18 cellular contexts compared by ENCODE assay signal in genomic region chr3:100107227-100107626, GRCh38. TPM values are rescaled to one million over a fixed set of nuclear protein-coding genes. Genes with fewer than 3 reads are reported as not detected.
DNase-seq lines count a peak whose midpoint lies in the region; ATAC-seq, FAIRE-seq and TF ChIP-seq lines count a peak whose summit lies in the region.
"Had no signal": no experiment of that assay in that cellular context is flagged by ENCODE, and none has a peak within 500 bp of the region (broad histone marks: within the 10 kb centered on the region; RNA-seq: fewer than 3 reads in every experiment).

No MANE protein-coding gene starts in this region.

- intact Hi-C loops in activated CD4-positive, alpha-beta T cell treated with anti-CD3 and anti-CD28 coated beads, Interleukin-2, amount 10 ng/mL, durations not matched to agents 24 days and 14 days (cut with micrococcal nuclease), result no loop called here
- intact Hi-C loops in dorsolateral prefrontal cortex (cut with DNase I), result no loop called here

- ATAC-seq in GM18870 (IDR thresholded peaks at IDR 0.05; ENCODE audit: unreplicated experiment) (no peak), HG03175 (IDR thresholded peaks at IDR 0.05; ENCODE audit: unreplicated experiment) (no peak)

- no peaks in the 10 kb centered on the region for H3K79me2 ChIP-seq in keratinocyte (ENCODE audit: control insufficient read depth, insufficient read depth, low read length)

- no peaks in the 10 kb centered on the region for H4K20me1 ChIP-seq in keratinocyte (ENCODE audit: control insufficient read depth, extremely low read depth, insufficient read depth, low read length)

- H3K4me1 Mint-ChIP-seq in activated CD4-positive, alpha-beta T cell treated with anti-CD3 and anti-CD28 coated beads, Interleukin-2, amount 10 ng/mL, durations not matched to agents 24 days and 14 days, result peaks cover 46% of the 10 kb centered on the region
- H3K4me1 Mint-ChIP-seq in activated CD4-positive, alpha-beta T cell treated with anti-CD3 and anti-CD28 coated beads, Interleukin-2, amount 10 ng/mL, durations not matched to agents 7 days and 5 days, result peaks cover 37% of the 10 kb centered on the region
- H3K4me1 Mint-ChIP-seq in type B pancreatic cell (ENCODE audit: unreplicated experiment), result peaks cover 43% of the 10 kb centered on the region

- TF ChIP-seq CTCF in keratinocyte (optimal IDR thresholded peaks at IDR 0.05 in 1 of 3, IDR thresholded peaks at IDR 0.05 in 1 of 3, conservative IDR thresholded peaks at IDR 0.05 in 1 of 3; ENCODE audit: extremely low read depth in 1 of 3, insufficient read depth in 2 of 3, low read length in 3 of 3), result no peak
- no peak for TF ChIP-seq CTCF in type B pancreatic cell (conservative IDR thresholded peaks at IDR 0.05)
- no peak for TF ChIP-seq CTCF in dorsolateral prefrontal cortex (IDR thresholded peaks at IDR 0.05 in 54 of 56, conservative IDR thresholded peaks at IDR 0.05 in 2 of 56; ENCODE audit: low read depth in 1 of 56, partially characterized antibody in 56 of 56)

- H3K36me3 Mint-ChIP-seq in activated CD4-positive, alpha-beta T cell treated with anti-CD3 and anti-CD28 coated beads, Interleukin-2, amount 10 ng/mL, durations not matched to agents 24 days and 14 days (ENCODE audit: low read depth), result peaks cover 18% of the 10 kb centered on the region
- peaks cover 26% of the 10 kb centered on the region for H3K36me3 Mint-ChIP-seq in activated CD4-positive, alpha-beta T cell treated with anti-CD3 and anti-CD28 coated beads, Interleukin-2, amount 10 ng/mL, durations not matched to agents 7 days and 5 days (ENCODE audit: low read depth)
- no peaks in the 10 kb centered on the region for H3K36me3 Mint-ChIP-seq in type B pancreatic cell

- H3K4me3 Mint-ChIP-seq in activated CD4-positive, alpha-beta T cell treated with anti-CD3 and anti-CD28 coated beads, Interleukin-2, amount 10 ng/mL, durations not matched to agents 24 days and 14 days, result no peak overlapping the region
- H3K4me3 Mint-ChIP-seq in activated CD4-positive, alpha-beta T cell treated with anti-CD3 and anti-CD28 coated beads, Interleukin-2, amount 10 ng/mL, durations not matched to agents 7 days and 5 days, result no peak overlapping the region
- no peak overlapping the region for H3K4me3 Mint-ChIP-seq in type B pancreatic cell
- H3K4me3 Mint-ChIP-seq: memory B cell had no signal

- no peak for DNase-seq in activated CD4-positive, alpha-beta T cell treated with anti-CD3 and anti-CD28 coated beads, Interleukin-2, amount 10 ng/mL, durations not matched to agents 24 days and 14 days
- no peak for DNase-seq in activated CD4-positive, alpha-beta T cell treated with anti-CD3 and anti-CD28 coated beads, Interleukin-2, amount 10 ng/mL, durations not matched to agents 7 days and 5 days
- DNase-seq in astrocyte of the hippocampus (ENCODE audit: low read depth, low spot score) (peak; percentile 40), keratinocyte (ENCODE audit: low read depth, low spot score) (no peak), type B pancreatic cell (ENCODE audit: extremely low spot score, unreplicated experiment) (no peak), dorsolateral prefrontal cortex (no peak)
- DNase-seq: ACHN; activated CD4-positive, alpha-beta T cell treated with anti-CD3 and anti-CD28 coated beads, Interleukin-2, amount 50 U/mL, for 4 hours; activated gamma-delta T cell treated with Interleukin-2 at 50 U/mL for 16 hours; Calu3; NCI-H2227 treated with DMSO at 0.1 percent for 48 hours; occipital lobe; RPMI8226 had no signal

- no peaks in the 10 kb centered on the region for H3K9me3 ChIP-seq in keratinocyte (ENCODE audit: control insufficient read depth, low read depth, low read length)
- H3K9me3 ChIP-seq: suprapubic skin had no signal

- peak overlapping the region; percentile 11 for H3K27ac Mint-ChIP-seq in activated CD4-positive, alpha-beta T cell treated with anti-CD3 and anti-CD28 coated beads, Interleukin-2, amount 10 ng/mL, durations not matched to agents 24 days and 14 days
- no peak overlapping the region for H3K27ac Mint-ChIP-seq in activated CD4-positive, alpha-beta T cell treated with anti-CD3 and anti-CD28 coated beads, Interleukin-2, amount 10 ng/mL, durations not matched to agents 7 days and 5 days
- H3K27ac Mint-ChIP-seq in type B pancreatic cell, result peak overlapping the region; percentile 19

- H3K4me3 ChIP-seq in keratinocyte (ENCODE audit: control insufficient read depth in 2 of 3, extremely low read depth in 1 of 3, insufficient read depth in 2 of 3, low read depth in 1 of 3, low read length in 3 of 3), result no peak overlapping the region
- no peak overlapping the region for H3K4me3 ChIP-seq in dorsolateral prefrontal cortex
- H3K4me3 ChIP-seq: suprapubic skin had no signal

- H3K36me3 ChIP-seq in keratinocyte (ENCODE audit: control insufficient read depth in 2 of 2, extremely low read depth in 1 of 2, insufficient read depth in 2 of 2, low read length in 2 of 2), result no peaks in the 10 kb centered on the region
- H3K36me3 ChIP-seq: suprapubic skin had no signal

- POLR2A ChIA-PET in activated CD4-positive, alpha-beta T cell treated with anti-CD3 and anti-CD28 coated beads, Interleukin-2, amount 10 ng/mL, durations not matched to agents 7 days and 5 days (lab: Charles Lee), result no interaction called here

- H3K9ac ChIP-seq in keratinocyte (ENCODE audit: control insufficient read depth, extremely low read depth, insufficient read depth, low read length), result no peak overlapping the region

- no peak overlapping the region for H2AFZ ChIP-seq in keratinocyte (ENCODE audit: control insufficient read depth, low read length)

- H3K9me3 Mint-ChIP-seq in activated CD4-positive, alpha-beta T cell treated with anti-CD3 and anti-CD28 coated beads, Interleukin-2, amount 10 ng/mL, durations not matched to agents 24 days and 14 days, result peaks cover 7% of the 10 kb centered on the region
- H3K9me3 Mint-ChIP-seq in activated CD4-positive, alpha-beta T cell treated with anti-CD3 and anti-CD28 coated beads, Interleukin-2, amount 10 ng/mL, durations not matched to agents 7 days and 5 days, result peaks cover 6% of the 10 kb centered on the region
- no peaks in the 10 kb centered on the region for H3K9me3 Mint-ChIP-seq in type B pancreatic cell
- H3K9me3 Mint-ChIP-seq: memory B cell had no signal

- FAIRE-seq in keratinocyte (lab: Jason Lieb, UNC), result peak; percentile 65
- FAIRE-seq: endometrium had no signal

- H3K27me3 Mint-ChIP-seq in activated CD4-positive, alpha-beta T cell treated with anti-CD3 and anti-CD28 coated beads, Interleukin-2, amount 10 ng/mL, durations not matched to agents 24 days and 14 days, result no peaks in the 10 kb centered on the region
- no peaks in the 10 kb centered on the region for H3K27me3 Mint-ChIP-seq in activated CD4-positive, alpha-beta T cell treated with anti-CD3 and anti-CD28 coated beads, Interleukin-2, amount 10 ng/mL, durations not matched to agents 7 days and 5 days
- H3K27me3 Mint-ChIP-seq in type B pancreatic cell, result no peaks in the 10 kb centered on the region
- H3K27me3 Mint-ChIP-seq: memory B cell had no signal

- dilution Hi-C loops in keratinocyte (cut with MboI; ENCODE audit: extremely low pct_ligation_motif_present, low sequenced_read_pairs), result no loop called here

- H3K27me3 ChIP-seq in keratinocyte (ENCODE audit: control insufficient read depth, extremely low read depth, insufficient read depth, low read length) (no peaks in the 10 kb centered on the region), dorsolateral prefrontal cortex (no peaks in the 10 kb centered on the region)
- H3K27me3 ChIP-seq: suprapubic skin had no signal

- no peaks in the 10 kb centered on the region for H3K9me1 ChIP-seq in keratinocyte (ENCODE audit: control insufficient read depth, extremely low read depth, insufficient read depth, low read length)

- H3K27ac ChIP-seq in keratinocyte (ENCODE audit: control insufficient read depth, insufficient read depth, low read length) (peak overlapping the region; percentile 54), dorsolateral prefrontal cortex (no peak overlapping the region)
- H3K27ac ChIP-seq: suprapubic skin had no signal

- H3K4me2 ChIP-seq in keratinocyte (ENCODE audit: control insufficient read depth, extremely low read depth, insufficient read depth, low read depth, low read length), result peak overlapping the region; percentile 29

- H3K4me1 ChIP-seq in keratinocyte (ENCODE audit: control insufficient read depth, extremely low read depth, insufficient read depth, low read length), result peaks cover 29% of the 10 kb centered on the region

- CTCF ChIA-PET in activated CD4-positive, alpha-beta T cell treated with anti-CD3 and anti-CD28 coated beads, Interleukin-2, amount 10 ng/mL, durations not matched to agents 7 days and 5 days (lab: Charles Lee), result interaction anchor here (1.0 to 2.5 kb wide), 2 partner anchors 28 to 147 kb away, joined by 3 to 7 read pairs; no protein-coding TSS in a partner anchor

RNA-seq across cellular contexts. Expression of gene FILIP1L, which starts 7.1 kb away (rescaled TPM):
- 1.2 and 1.4 TPM in 2 replicates for total RNA-seq in activated CD4-positive, alpha-beta T cell treated with anti-CD3 and anti-CD28 coated beads, Interleukin-2, amount 10 ng/mL, durations not matched to agents 24 days and 14 days
- under 1 TPM; 0.25 to 0.44 TPM for total RNA-seq in activated CD4-positive, alpha-beta T cell treated with anti-CD3 and anti-CD28 coated beads, Interleukin-2, amount 10 ng/mL, durations not matched to agents 7 days and 5 days
- polyA plus RNA-seq in keratinocyte, result 14.7 to 27.4 TPM (median 20.6 TPM) in 3 replicates
- 55.0 TPM for polyA plus RNA-seq in keratinocyte (2011; ENCODE audit: low read depth)
- polyA plus RNA-seq in keratinocyte (2011; cell fraction: cytosol; rRNA removed), result 18.1 and 18.9 TPM in 2 replicates
- polyA plus RNA-seq in keratinocyte (2011; cell fraction: nucleus; rRNA removed), result 27.5 and 29.4 TPM in 2 replicates
- polyA plus RNA-seq in keratinocyte (2012; ENCODE audit: low replicate concordance), result 15.0 and 16.0 TPM in 2 replicates
- polyA minus RNA-seq in keratinocyte, result 13.7 to 25.8 TPM (median 23.1 TPM) in 3 replicates
- polyA minus RNA-seq in keratinocyte (2011; cell fraction: cytosol; rRNA and poly(A)+ RNA removed), result 18.6 TPM
- polyA minus RNA-seq in keratinocyte (2011; cell fraction: nucleus; rRNA and poly(A)+ RNA removed), result 11.6 and 29.4 TPM in 2 replicates
- total RNA-seq in type B pancreatic cell (ENCODE audit: low replicate concordance), result 30.6 and 31.5 TPM in 2 replicates
- 10 to 100 TPM in 105 of 120 experiments, 1 to 10 TPM in 15; 4.6 to 32.0 (median 16.9) TPM for total RNA-seq in dorsolateral prefrontal cortex
